15 cellular contexts compared by ENCODE assay signal in the genomic region with DNA sequence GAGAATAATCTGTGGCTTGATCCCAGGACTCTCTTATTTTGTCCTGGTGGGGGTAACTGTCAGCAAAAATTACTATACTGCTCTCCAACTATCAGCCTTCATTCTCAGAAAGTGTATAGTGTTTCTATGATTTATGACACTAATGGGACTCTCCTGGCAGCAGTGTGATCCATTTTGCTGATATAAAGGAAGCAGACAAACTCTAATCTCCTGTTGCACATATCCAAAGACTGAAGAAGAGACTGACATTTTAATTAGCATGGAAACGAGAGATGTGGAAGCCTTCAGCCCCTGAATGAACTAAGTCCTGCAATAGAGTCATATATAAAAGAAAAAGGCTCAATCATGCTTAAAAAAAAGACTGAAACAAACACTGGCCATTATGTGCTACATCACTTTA.
DNase-seq lines count a peak whose midpoint lies in the region; TF ChIP-seq lines count a peak whose summit lies in the region.
"Had no signal": no experiment of that assay in that cellular context is flagged by ENCODE, and none has a peak within 500 bp of the region (broad histone marks: within the 10 kb centered on the region; RNA-seq: fewer than 3 reads in every experiment).

No MANE protein-coding gene starts in this region.

- H3K79me2 ChIP-seq in neural cell (replicated peaks; ENCODE audit: insufficient read depth, low read length), result no peaks in the 10 kb centered on the region

- TF ChIP-seq CTCF in fibroblast of villous mesenchyme (IDR thresholded peaks at IDR 0.05; ENCODE audit: insufficient read depth, low read depth, low read length) (no peak), neural cell (IDR thresholded peaks at IDR 0.05; ENCODE audit: poor library complexity, severe bottlenecking) (no peak)

- H3K9ac ChIP-seq in neural cell (ENCODE audit: low read length), result no peak overlapping the region

- H3K27me3 ChIP-seq in neural cell (ENCODE audit: insufficient read depth, low read depth, low read length), result no peaks in the 10 kb centered on the region

- TF ChIP-seq RAD21 in neural cell (conservative IDR thresholded peaks at IDR 0.05), result no peak

- no peaks in the 10 kb centered on the region for H4K20me1 ChIP-seq in neural cell (ENCODE audit: insufficient read depth)

- in situ Hi-C loops in Caki2 (cut with HindIII; ENCODE audit: low pct_unique_long_range_greater_than_20kb, low sequenced_read_pairs), result no loop called here

- H3K4me3 ChIP-seq in fibroblast of villous mesenchyme (ENCODE audit: low read depth, low read length) (no peak overlapping the region), neural cell (ENCODE audit: low read length) (no peak overlapping the region)

- H3K4me2 ChIP-seq in neural cell (ENCODE audit: low read length), result no peak overlapping the region

- no peaks in the 10 kb centered on the region for H3K36me3 ChIP-seq in neural cell (ENCODE audit: insufficient read depth, low read length)

- no peaks in the 10 kb centered on the region for H3K9me2 ChIP-seq in neural cell (ENCODE audit: insufficient read depth, low read length)

- peak; percentile 49 for DNase-seq in Caki2 (ENCODE audit: low read depth)
- peak; percentile 82 for DNase-seq in NCI-H69 (lab: John Stamatoyannopoulos, UW)
- peak; percentile 16 for DNase-seq in fibroblast of villous mesenchyme (ENCODE audit: low read depth)
- no peak for DNase-seq in NCI-H2196 (lab: John Stamatoyannopoulos, UW; ENCODE audit: unreplicated experiment)
- no peak for DNase-seq in activated CD4-positive, alpha-beta T cell treated with anti-CD3 and anti-CD28 coated beads, Interleukin-2, amount 50 U/mL, for 1 hour
- DNase-seq in NCI-H1092 (lab: John Stamatoyannopoulos, UW), result no peak
- DNase-seq: DMS 273 treated with DMSO at 0.1 percent for 48 hours, KBM-7, NCI-H1048, NCI-H146, NCI-H2081 treated with DMSO at 0.1 percent for 48 hours, NCI-H226, NCI-H526 had no signal

- TF ChIP-seq EP300 in neural cell (conservative IDR thresholded peaks at IDR 0.05; ENCODE audit: poor library complexity, severe bottlenecking), result peak; percentile 95

- no peaks in the 10 kb centered on the region for H3F3A ChIP-seq in neural cell (ENCODE audit: insufficient read depth, low read length, poor library complexity, severe bottlenecking)

- no peaks in the 10 kb centered on the region for H3K9me3 ChIP-seq in neural cell (ENCODE audit: low read length)

- peak overlapping the region; percentile 0 for H3K27ac ChIP-seq in neural cell (ENCODE audit: low read length)
- H3K27ac ChIP-seq: RWPE1 had no signal

- no peak overlapping the region for H2AFZ ChIP-seq in neural cell (ENCODE audit: low read depth, low read length)

TF ChIP-seq in neural cell, 6 proteins besides CTCF, POLR2A, EP300 and RAD21:
- no peak for TF ChIP-seq MXI1 (conservative IDR thresholded peaks at IDR 0.05; ENCODE audit: poor library complexity, severe bottlenecking)
- TF ChIP-seq REST (IDR thresholded peaks at IDR 0.05; ENCODE audit: borderline replicate concordance), result no peak
- no peak for TF ChIP-seq SMC3 (conservative IDR thresholded peaks at IDR 0.05; ENCODE audit: poor library complexity)
- peak; percentile 78 for TF ChIP-seq POLR2AphosphoS5 (IDR thresholded peaks at IDR 0.05)
- no peak for TF ChIP-seq EZH2 (IDR thresholded peaks at IDR 0.05; ENCODE audit: borderline replicate concordance, insufficient read depth, low read length, poor library complexity, severe bottlenecking)

Comparison
In these comparisons a context has a peak if more than half of its experiments do, and no peak if none do; other contexts are left out.
1. DNase-seq: peak in Caki2 (single experiment), NCI-H69 (single experiment) and fibroblast of villous mesenchyme (single experiment); none in NCI-H2196 (single experiment), activated CD4-positive, alpha-beta T cell treated with anti-CD3 and anti-CD28 coated beads, Interleukin-2, amount 50 U/mL, for 1 hour (single experiment) and NCI-H1092 (single experiment).